Comparison of ENCODE assay signal across 1 cellular context in the genomic region with DNA sequence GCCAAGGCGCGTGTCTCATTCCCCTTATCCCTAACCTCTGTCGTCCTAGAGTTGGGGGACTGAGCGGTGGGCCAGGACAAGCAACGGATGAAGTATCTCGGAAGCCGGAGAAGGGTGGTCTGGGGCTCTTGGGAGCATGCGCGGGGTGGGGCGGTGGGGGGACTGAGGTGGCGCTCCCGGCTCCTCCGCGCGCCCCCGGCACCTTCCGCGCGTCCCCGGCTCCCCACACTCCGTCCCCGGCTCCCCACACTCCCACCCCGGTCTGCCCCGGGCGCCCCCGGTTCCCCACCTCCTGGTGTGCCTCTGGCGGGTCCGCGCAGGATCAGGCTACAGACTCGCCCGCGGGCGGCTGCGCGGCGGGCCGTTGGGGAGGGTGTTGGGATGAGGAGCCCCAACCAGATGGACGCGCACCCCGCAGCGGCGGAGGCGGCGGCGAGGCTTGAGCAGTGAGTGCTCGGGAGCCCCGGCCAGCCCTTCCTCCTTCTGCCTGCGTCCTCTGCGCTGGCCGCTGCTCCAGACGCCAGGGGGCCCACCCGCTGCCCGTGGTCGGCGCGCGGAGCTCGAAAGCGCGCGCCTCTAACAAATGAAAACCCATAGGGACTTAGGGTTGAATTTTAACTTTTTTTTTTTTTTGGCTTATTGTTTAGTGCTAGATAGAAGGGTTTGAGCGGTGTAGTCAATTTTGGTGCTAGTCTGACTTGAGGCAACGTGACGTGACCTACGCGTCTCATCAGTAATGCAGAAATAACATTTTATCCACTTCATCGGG.
TF ChIP-seq lines count a peak whose summit lies in the region.

No MANE protein-coding gene starts in this region.

TF ChIP-seq in HCT116, 20 proteins besides CTCF, POLR2A, EP300 and RAD21 (continued from another document):
- no peak for TF ChIP-seq YY1 (IDR thresholded peaks at IDR 0.05; ENCODE audit: extremely low read depth, insufficient replicate concordance, low read depth, low read length)
- TF ChIP-seq, protein P1, sequence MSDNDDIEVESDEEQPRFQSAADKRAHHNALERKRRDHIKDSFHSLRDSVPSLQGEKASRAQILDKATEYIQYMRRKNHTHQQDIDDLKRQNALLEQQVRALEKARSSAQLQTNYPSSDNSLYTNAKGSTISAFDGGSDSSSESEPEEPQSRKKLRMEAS (IDR thresholded peaks at IDR 0.05) = no peak
- no peak for TF ChIP-seq ZFX (IDR thresholded peaks at IDR 0.05)
- TF ChIP-seq, protein P2, sequence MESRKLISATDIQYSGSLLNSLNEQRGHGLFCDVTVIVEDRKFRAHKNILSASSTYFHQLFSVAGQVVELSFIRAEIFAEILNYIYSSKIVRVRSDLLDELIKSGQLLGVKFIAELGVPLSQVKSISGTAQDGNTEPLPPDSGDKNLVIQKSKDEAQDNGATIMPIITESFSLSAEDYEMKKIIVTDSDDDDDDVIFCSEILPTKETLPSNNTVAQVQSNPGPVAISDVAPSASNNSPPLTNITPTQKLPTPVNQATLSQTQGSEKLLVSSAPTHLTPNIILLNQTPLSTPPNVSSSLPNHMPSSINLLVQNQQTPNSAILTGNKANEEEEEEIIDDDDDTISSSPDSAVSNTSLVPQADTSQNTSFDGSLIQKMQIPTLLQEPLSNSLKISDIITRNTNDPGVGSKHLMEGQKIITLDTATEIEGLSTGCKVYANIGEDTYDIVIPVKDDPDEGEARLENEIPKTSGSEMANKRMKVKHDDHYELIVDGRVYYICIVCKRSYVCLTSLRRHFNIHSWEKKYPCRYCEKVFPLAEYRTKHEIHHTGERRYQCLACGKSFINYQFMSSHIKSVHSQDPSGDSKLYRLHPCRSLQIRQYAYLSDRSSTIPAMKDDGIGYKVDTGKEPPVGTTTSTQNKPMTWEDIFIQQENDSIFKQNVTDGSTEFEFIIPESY (IDR thresholded peaks at IDR 0.05; ENCODE audit: extremely low read depth, insufficient replicate concordance, low read length) = no peak
- no peak for TF ChIP-seq JUND (IDR thresholded peaks at IDR 0.05)
- TF ChIP-seq FOSL1 (IDR thresholded peaks at IDR 0.05; ENCODE audit: low read depth) = no peak
- no peak for TF ChIP-seq ZNF274 (IDR thresholded peaks at IDR 0.05; ENCODE audit: low read depth, low read length)
- no peak for TF ChIP-seq EGR1 (IDR thresholded peaks at IDR 0.05; ENCODE audit: low read depth)
- TF ChIP-seq, protein P3, sequence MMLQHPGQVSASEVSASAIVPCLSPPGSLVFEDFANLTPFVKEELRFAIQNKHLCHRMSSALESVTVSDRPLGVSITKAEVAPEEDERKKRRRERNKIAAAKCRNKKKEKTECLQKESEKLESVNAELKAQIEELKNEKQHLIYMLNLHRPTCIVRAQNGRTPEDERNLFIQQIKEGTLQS (IDR thresholded peaks at IDR 0.05) = no peak
- no peak for TF ChIP-seq POLR2AphosphoS5 (IDR thresholded peaks at IDR 0.05; ENCODE audit: low read depth, low read length)
- TF ChIP-seq CEBPB (IDR thresholded peaks at IDR 0.05; ENCODE audit: low read depth) = no peak
